8 cellular contexts compared by ENCODE assay signal in the genomic region with DNA sequence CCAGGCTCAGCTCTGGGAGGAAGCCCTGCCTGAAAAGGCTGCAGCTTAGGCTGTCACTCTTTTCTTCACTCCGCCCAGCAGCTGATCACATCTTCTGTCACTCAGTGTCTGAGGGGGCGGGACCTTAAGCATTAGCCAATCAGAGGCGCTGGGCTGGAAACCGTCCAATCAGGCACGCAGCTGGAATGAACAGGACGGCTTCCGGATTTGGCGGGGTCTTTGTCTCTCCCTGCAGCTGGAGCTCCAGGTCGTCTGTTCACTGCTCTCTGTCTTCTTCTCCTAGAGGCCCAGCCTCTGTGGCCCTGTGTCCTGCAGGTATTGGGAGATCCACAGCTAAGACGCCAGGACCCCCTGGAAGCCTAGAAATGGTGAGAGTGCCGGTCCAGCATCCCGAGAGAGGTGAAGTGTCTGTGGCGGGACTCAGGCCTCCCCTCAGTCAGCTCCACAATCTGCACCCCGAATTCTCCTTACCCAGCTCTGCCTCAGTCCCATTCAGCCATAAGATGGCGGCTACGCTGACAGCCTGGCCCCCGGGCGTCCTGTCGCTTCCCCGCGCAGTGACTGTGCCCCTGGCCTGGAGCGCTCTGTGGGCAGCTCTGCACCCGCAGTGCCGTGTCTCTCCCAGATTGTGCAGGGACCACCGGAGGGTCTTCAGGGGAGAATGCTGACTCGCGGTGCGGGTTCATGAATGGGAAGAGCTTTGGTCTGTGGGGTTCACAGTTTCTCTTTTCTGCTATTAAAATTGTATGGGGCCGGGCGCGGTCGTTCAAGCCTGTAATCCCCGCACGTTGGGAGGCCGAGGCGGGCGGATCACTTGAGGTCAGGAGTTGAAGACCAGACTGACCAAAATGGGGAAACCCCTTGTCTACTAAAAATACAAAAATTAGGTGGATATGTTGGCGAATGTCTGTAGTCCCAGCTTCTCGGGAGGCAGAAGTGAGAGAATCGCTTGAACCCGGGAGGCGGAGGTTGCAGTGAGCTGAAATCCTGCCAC. TPM values are rescaled to one million over a fixed set of nuclear protein-coding genes. Genes with fewer than 3 reads are reported as not detected.
DNase-seq lines count a peak whose midpoint lies in the region; ATAC-seq and TF ChIP-seq lines count a peak whose summit lies in the region.

A gene (plus strand): TSS at position 222 of the 994 bp plus-strand sequence. CDS start 144 bp downstream, at position 366.

- peak within 1 kb of the TSS; percentile 91 for H3K4me3 Mint-ChIP-seq in Calu3 (ENCODE audit: low read depth, unreplicated experiment)
- peak within 1 kb of the TSS; percentile 99 for H3K4me3 Mint-ChIP-seq in activated T-helper 1 cell treated with anti-CD3 and anti-CD28 coated beads, Interleukin-12 subunit alpha, Interleukin-12 subunit beta, Interleukin-2, Interleukin-4 antibody, amounts not matched to agents 30 ng/mL and 10 ng/mL and 1 ng/mL, durations not matched to agents 14 hours and 24 hours and 36 hours
- peak within 1 kb of the TSS; percentile 92 to 100 (median 99) for H3K4me3 Mint-ChIP-seq in naive thymus-derived CD8-positive, alpha-beta T cell
- H3K4me3 Mint-ChIP-seq in stimulated activated naive B cell treated with anti-CD40 and anti-IgM and Interleukin-4, amounts not matched to agents 10 μg/mL and 1 μg/mL and 100 μg/mL, for 72 hours = peak within 1 kb of the TSS; percentile 99

- peaks cover 10% of the 10 kb centered on the region for H3K36me3 Mint-ChIP-seq in Calu3 (ENCODE audit: insufficient read depth, unreplicated experiment)
- peaks cover 29% of the 10 kb centered on the region for H3K36me3 Mint-ChIP-seq in activated T-helper 1 cell treated with anti-CD3 and anti-CD28 coated beads, Interleukin-12 subunit alpha, Interleukin-12 subunit beta, Interleukin-2, Interleukin-4 antibody, amounts not matched to agents 30 ng/mL and 10 ng/mL and 1 ng/mL, durations not matched to agents 14 hours and 24 hours and 36 hours (ENCODE audit: low read depth)
- H3K36me3 Mint-ChIP-seq in naive thymus-derived CD8-positive, alpha-beta T cell = peaks cover 24 to 28% (median 27%) of the 10 kb centered on the region in 3 donors
- H3K36me3 Mint-ChIP-seq in stimulated activated naive B cell treated with anti-CD40 and anti-IgM and Interleukin-4, amounts not matched to agents 10 μg/mL and 1 μg/mL and 100 μg/mL, for 72 hours = peaks cover 28 to 30% of the 10 kb centered on the region in 2 donors

- no peaks in the 10 kb centered on the region for H3K4me1 ChIP-seq in Panc1 (ENCODE audit: control insufficient read depth, insufficient read depth, low read length)

- H3K9me3 Mint-ChIP-seq in Calu3 (ENCODE audit: low read depth, unreplicated experiment) = peaks cover 5% of the 10 kb centered on the region
- H3K9me3 Mint-ChIP-seq in activated T-helper 1 cell treated with anti-CD3 and anti-CD28 coated beads, Interleukin-12 subunit alpha, Interleukin-12 subunit beta, Interleukin-2, Interleukin-4 antibody, amounts not matched to agents 30 ng/mL and 10 ng/mL and 1 ng/mL, durations not matched to agents 14 hours and 24 hours and 36 hours = peaks cover 46% of the 10 kb centered on the region
- H3K9me3 Mint-ChIP-seq in naive thymus-derived CD8-positive, alpha-beta T cell = peaks cover 0 to 31% (median 14%) of the 10 kb centered on the region in 9 donors
- peaks cover 0 to 3% of the 10 kb centered on the region in 2 donors for H3K9me3 Mint-ChIP-seq in stimulated activated naive B cell treated with anti-CD40 and anti-IgM and Interleukin-4, amounts not matched to agents 10 μg/mL and 1 μg/mL and 100 μg/mL, for 72 hours

- no peaks in the 10 kb centered on the region for H3K36me3 ChIP-seq in Panc1 (ENCODE audit: control insufficient read depth, insufficient read depth, low read length)

- no peaks in the 10 kb centered on the region for H3K9me3 ChIP-seq in Panc1 (ENCODE audit: control insufficient read depth, insufficient read depth, low read depth, low read length)

- POLR2A ChIA-PET in Panc1 (lab: Charles Lee) = interaction anchor here (0.5 to 0.6 kb wide), 4 partner anchors 117 to 1750 kb away, joined by 3 to 10 read pairs (median 4); no protein-coding TSS in a partner anchor
- POLR2A ChIA-PET in naive thymus-derived CD8-positive, alpha-beta T cell (lab: Charles Lee) = interaction anchor here (0.6 to 3.1 kb wide), 17 partner anchors 15 to 729 kb away, joined by 3 to 24 read pairs (median 5); a partner anchor contains a TSS

- ATAC-seq in GM21367 (IDR thresholded peaks at IDR 0.05; ENCODE audit: unreplicated experiment) (peak; percentile 91), Panc1 (peak; percentile 100)
- peak; percentile 98 for ATAC-seq in naive thymus-derived CD8-positive, alpha-beta T cell
- peak; percentile 97 to 98 for ATAC-seq in stimulated activated naive B cell treated with anti-CD40 and anti-IgM and Interleukin-4, amounts not matched to agents 10 μg/mL and 1 μg/mL and 100 μg/mL, for 72 hours (replicated peaks)

- no peaks in the 10 kb centered on the region for H3K4me1 Mint-ChIP-seq in Calu3 (ENCODE audit: low read depth, unreplicated experiment)
- no peaks in the 10 kb centered on the region for H3K4me1 Mint-ChIP-seq in activated T-helper 1 cell treated with anti-CD3 and anti-CD28 coated beads, Interleukin-12 subunit alpha, Interleukin-12 subunit beta, Interleukin-2, Interleukin-4 antibody, amounts not matched to agents 30 ng/mL and 10 ng/mL and 1 ng/mL, durations not matched to agents 14 hours and 24 hours and 36 hours (ENCODE audit: low read depth)
- peaks cover 8 to 31% (median 23%) of the 10 kb centered on the region in 4 donors for H3K4me1 Mint-ChIP-seq in naive thymus-derived CD8-positive, alpha-beta T cell
- peaks cover 3 to 24% of the 10 kb centered on the region in 2 donors for H3K4me1 Mint-ChIP-seq in stimulated activated naive B cell treated with anti-CD40 and anti-IgM and Interleukin-4, amounts not matched to agents 10 μg/mL and 1 μg/mL and 100 μg/mL, for 72 hours

- no peaks in the 10 kb centered on the region for H3K27me3 Mint-ChIP-seq in Calu3 (ENCODE audit: unreplicated experiment)
- no peaks in the 10 kb centered on the region for H3K27me3 Mint-ChIP-seq in activated T-helper 1 cell treated with anti-CD3 and anti-CD28 coated beads, Interleukin-12 subunit alpha, Interleukin-12 subunit beta, Interleukin-2, Interleukin-4 antibody, amounts not matched to agents 30 ng/mL and 10 ng/mL and 1 ng/mL, durations not matched to agents 14 hours and 24 hours and 36 hours (ENCODE audit: insufficient read depth)
- no peaks in the 10 kb centered on the region for H3K27me3 Mint-ChIP-seq in naive thymus-derived CD8-positive, alpha-beta T cell
- H3K27me3 Mint-ChIP-seq in stimulated activated naive B cell treated with anti-CD40 and anti-IgM and Interleukin-4, amounts not matched to agents 10 μg/mL and 1 μg/mL and 100 μg/mL, for 72 hours = no peaks in the 10 kb centered on the region

- DNase-seq in Calu3 = peak; percentile 81
- peak in 61 of 76 experiments; percentile 6 to 83 (median 61) for DNase-seq in HUDEP-2 (lab: John Stamatoyannopoulos, UW; ENCODE audit: unreplicated experiment in 76 of 76)
- DNase-seq in Panc1 (ENCODE audit: low read depth, low spot score) = peak; percentile 78
- DNase-seq in activated T-helper 1 cell treated with anti-CD3 and anti-CD28 coated beads, Interleukin-12 subunit alpha, Interleukin-12 subunit beta, Interleukin-2, Interleukin-4 antibody, amounts not matched to agents 30 ng/mL and 10 ng/mL and 1 ng/mL, durations not matched to agents 14 hours and 24 hours and 36 hours (ENCODE audit: low spot score) = peak; percentile 91
- DNase-seq in fibroblast of mammary gland (ENCODE audit: low read depth) = peak; percentile 96
- peak; percentile 79 to 97 (median 95) for DNase-seq in naive thymus-derived CD8-positive, alpha-beta T cell
- peak; percentile 96 for DNase-seq in stimulated activated naive B cell treated with anti-CD40 and anti-IgM and Interleukin-4, amounts not matched to agents 10 μg/mL and 1 μg/mL and 100 μg/mL, for 72 hours

- H3K4me3 ChIP-seq in Panc1 (ENCODE audit: low read depth in 2 of 2, low read length in 2 of 2) = peak within 1 kb of the TSS; percentile 79 to 85
- H3K4me3 ChIP-seq in fibroblast of mammary gland (ENCODE audit: control insufficient read depth, low read depth, low read length) = peak within 1 kb of the TSS; percentile 85

- peak within 1 kb of the TSS; percentile 70 for H3K27ac Mint-ChIP-seq in Calu3 (ENCODE audit: unreplicated experiment)
- peak within 1 kb of the TSS; percentile 96 for H3K27ac Mint-ChIP-seq in activated T-helper 1 cell treated with anti-CD3 and anti-CD28 coated beads, Interleukin-12 subunit alpha, Interleukin-12 subunit beta, Interleukin-2, Interleukin-4 antibody, amounts not matched to agents 30 ng/mL and 10 ng/mL and 1 ng/mL, durations not matched to agents 14 hours and 24 hours and 36 hours
- peak within 1 kb of the TSS; percentile 93 to 99 (median 96) for H3K27ac Mint-ChIP-seq in naive thymus-derived CD8-positive, alpha-beta T cell
- H3K27ac Mint-ChIP-seq in stimulated activated naive B cell treated with anti-CD40 and anti-IgM and Interleukin-4, amounts not matched to agents 10 μg/mL and 1 μg/mL and 100 μg/mL, for 72 hours = peak within 1 kb of the TSS; percentile 98

- in situ Hi-C loops in Panc1 (cut with HindIII; ENCODE audit: low pct_unique_long_range_greater_than_20kb, low sequenced_read_pairs) = no loop called here

- H3K27me3 ChIP-seq in Panc1 (ENCODE audit: control insufficient read depth, insufficient read depth, low read length) = no peaks in the 10 kb centered on the region

- CTCF ChIA-PET in Calu3 (lab: Charles Lee) = no interaction called here
- CTCF ChIA-PET in Panc1 (lab: Charles Lee) = interaction anchor here (0.6 to 0.7 kb wide), 3 partner anchors 31 to 1060 kb away, joined by 3 to 6 read pairs (median 6); a partner anchor contains a TSS

- intact Hi-C loops in Calu3 (cut with micrococcal nuclease; ENCODE audit: unreplicated experiment) (no loop called here), Panc1 (cut with micrococcal nuclease; ENCODE audit: unreplicated experiment) (no loop called here)
- intact Hi-C loops in activated T-helper 1 cell treated with anti-CD3 and anti-CD28 coated beads, Interleukin-12 subunit alpha, Interleukin-12 subunit beta, Interleukin-2, Interleukin-4 antibody, amounts not matched to agents 30 ng/mL and 10 ng/mL and 1 ng/mL, durations not matched to agents 14 hours and 24 hours and 36 hours (cut with micrococcal nuclease) = loop anchor here (1.0 to 5.0 kb wide), 10 partner anchors 146 to 1113 kb away; a partner anchor contains a TSS

- H3K27ac ChIP-seq in Panc1 (ENCODE audit: low read length) = peak within 1 kb of the TSS; percentile 69

- no peak for TF ChIP-seq CTCF in Calu3 (IDR thresholded peaks at IDR 0.05; ENCODE audit: unreplicated experiment)
- TF ChIP-seq CTCF in Panc1 (IDR thresholded peaks at IDR 0.05) = no peak
- no peak for TF ChIP-seq CTCF in fibroblast of mammary gland (conservative IDR thresholded peaks at IDR 0.05; ENCODE audit: control insufficient read depth, insufficient read depth, low read depth, low read length)

- BruUV-seq in Calu3 (replicated peaks; lab: Mats Ljungman, UMichigan) (no TSS peak), Panc1 (replicated peaks; lab: Mats Ljungman, UMichigan) (TSS peak; percentile 71)

RNA-seq across cellular contexts. Expression of the gene that starts here (rescaled TPM):
- 5.1 and 5.5 TPM in 2 replicates for total RNA-seq in Calu3 (2022)
- total RNA-seq in Panc1 (2021; ENCODE audit: unreplicated experiment) = 5.3 TPM
- polyA plus RNA-seq in Panc1 (2012; ENCODE audit: insufficient read length) = 0.90 TPM
- 8.4 and 9.2 TPM in 2 replicates for total RNA-seq in activated T-helper 1 cell treated with anti-CD3 and anti-CD28 coated beads, Interleukin-12 subunit alpha, Interleukin-12 subunit beta, Interleukin-2, Interleukin-4 antibody, amounts not matched to agents 30 ng/mL and 10 ng/mL and 1 ng/mL, durations not matched to agents 14 hours and 24 hours and 36 hours
- 10 to 100 TPM; 15.6 to 15.7 TPM for total RNA-seq in naive thymus-derived CD8-positive, alpha-beta T cell
- 1 to 10 TPM; 3.4 to 4.1 (median 3.6) TPM for polyA plus RNA-seq in naive thymus-derived CD8-positive, alpha-beta T cell

Comparison
In these comparisons a context has a peak if more than half of its experiments do, and no peak if none do; other contexts are left out.
1. Peak in every context shown above with its lines: DNase-seq, ATAC-seq, H3K4me3 ChIP-seq and H3K27ac ChIP-seq.